ENCODE assay signal across 11 cellular contexts in genomic region chr5:105506692-105507277, GRCh38.
DNase-seq lines count a peak whose midpoint lies in the region; ATAC-seq, FAIRE-seq and TF ChIP-seq lines count a peak whose summit lies in the region.
"Had no signal": no experiment of that assay in that cellular context is flagged by ENCODE, and none has a peak within 500 bp of the region (broad histone marks: within the 10 kb centered on the region; RNA-seq: fewer than 3 reads in every experiment).

No MANE protein-coding gene starts in this region.

- H3K79me2 ChIP-seq in DOHH2 (ENCODE audit: control insufficient read depth, low read length), result no peaks in the 10 kb centered on the region
- no peaks in the 10 kb centered on the region for H3K79me2 ChIP-seq in astrocyte (ENCODE audit: insufficient read depth, low read length)

- POLR2A ChIA-PET in GM10248 (lab: Yijun Ruan, JAX), result no interaction called here

- H3K4me3 Mint-ChIP-seq in astrocyte (ENCODE audit: unreplicated experiment), result no peak overlapping the region
- H3K4me3 Mint-ChIP-seq: activated naive CD8-positive, alpha-beta T cell had no signal

- H3K4me2 ChIP-seq in DOHH2 (ENCODE audit: low read length), result no peak overlapping the region
- no peak overlapping the region for H3K4me2 ChIP-seq in astrocyte (ENCODE audit: low read length)

- H3K36me3 ChIP-seq in DOHH2 (ENCODE audit: control insufficient read depth, low read length) (no peaks in the 10 kb centered on the region), astrocyte (ENCODE audit: insufficient read depth, low read length) (no peaks in the 10 kb centered on the region), lower lobe of right lung (no peaks in the 10 kb centered on the region)
- H3K36me3 ChIP-seq: SJSA1 had no signal

- H3K9me2 ChIP-seq in DOHH2 (replicated peaks; ENCODE audit: control insufficient read depth, low read length), result no peaks in the 10 kb centered on the region

- H3K27ac ChIP-seq in DOHH2 (ENCODE audit: low read depth, low read length) (no peak overlapping the region), astrocyte (ENCODE audit: low read depth, low read length) (no peak overlapping the region), lower lobe of right lung (no peak overlapping the region)
- H3K27ac ChIP-seq: SJSA1 had no signal

- no peaks in the 10 kb centered on the region for H3K36me3 Mint-ChIP-seq in astrocyte (ENCODE audit: low read depth, unreplicated experiment)
- H3K36me3 Mint-ChIP-seq: activated naive CD8-positive, alpha-beta T cell had no signal

- TF ChIP-seq CTCF in DOHH2 (IDR thresholded peaks at IDR 0.05; ENCODE audit: low read depth, low read length, poor library complexity, severe bottlenecking), result peak; percentile 27
- TF ChIP-seq CTCF in astrocyte (IDR thresholded peaks at IDR 0.05; ENCODE audit: insufficient read depth, low read depth, low read length), result peak; percentile 30
- peak; percentile 13 for TF ChIP-seq CTCF in lower lobe of right lung (IDR thresholded peaks at IDR 0.05)
- no peak for TF ChIP-seq CTCF in GM10248 (IDR thresholded peaks at IDR 0.05; ENCODE audit: control extremely low read depth, extremely low read depth, low read depth, missing control alignments)

- H3K4me3 ChIP-seq in DOHH2 (ENCODE audit: low read length) (no peak overlapping the region), astrocyte (ENCODE audit: insufficient read depth, low read depth, low read length) (no peak overlapping the region), lower lobe of right lung (no peak overlapping the region)
- H3K4me3 ChIP-seq: SJSA1 had no signal

- no peaks in the 10 kb centered on the region for H3K9me3 Mint-ChIP-seq in astrocyte (ENCODE audit: unreplicated experiment)

- peak overlapping the region; percentile 6 for H2AFZ ChIP-seq in astrocyte (ENCODE audit: low read depth, low read length)

- H3F3A ChIP-seq in DOHH2 (ENCODE audit: control insufficient read depth, insufficient read depth), result no peaks in the 10 kb centered on the region

- no peak overlapping the region for H3K9ac ChIP-seq in astrocyte (ENCODE audit: low read length)

- H3K27me3 Mint-ChIP-seq in astrocyte (ENCODE audit: low read depth, unreplicated experiment), result no peaks in the 10 kb centered on the region
- H3K27me3 Mint-ChIP-seq: activated naive CD8-positive, alpha-beta T cell had no signal

- H3K9me3 ChIP-seq in DOHH2 (ENCODE audit: control insufficient read depth, insufficient read depth, low read length) (no peaks in the 10 kb centered on the region), astrocyte (ENCODE audit: insufficient read depth, low read depth, low read length) (no peaks in the 10 kb centered on the region), lower lobe of right lung (no peaks in the 10 kb centered on the region)
- H3K9me3 ChIP-seq: SJSA1 had no signal

- CTCF ChIA-PET in GM10248 (lab: Yijun Ruan, JAX), result interaction anchor here (1.1 kb wide), 1 partner anchor 10 kb away, joined by 3 read pairs; no protein-coding TSS in a partner anchor

- no peaks in the 10 kb centered on the region for H4K20me1 ChIP-seq in DOHH2 (ENCODE audit: control insufficient read depth, insufficient read depth, low read depth, low read length)
- H4K20me1 ChIP-seq in astrocyte (ENCODE audit: insufficient read depth, low read length), result no peaks in the 10 kb centered on the region

- no peaks in the 10 kb centered on the region for H3K27me3 ChIP-seq in DOHH2 (ENCODE audit: control insufficient read depth, low read length)
- no peaks in the 10 kb centered on the region for H3K27me3 ChIP-seq in astrocyte (ENCODE audit: insufficient read depth, low read length)
- no peaks in the 10 kb centered on the region for H3K27me3 ChIP-seq in lower lobe of right lung (ENCODE audit: low read depth)
- H3K27me3 ChIP-seq: SJSA1 had no signal

- peaks cover 2% of the 10 kb centered on the region for H3K4me1 Mint-ChIP-seq in astrocyte (ENCODE audit: low read depth, unreplicated experiment)

- intact Hi-C loops in lower lobe of right lung (cut with DNase I), result no loop called here

- no peaks in the 10 kb centered on the region for H3K4me1 ChIP-seq in DOHH2 (ENCODE audit: control insufficient read depth, low read length)
- no peaks in the 10 kb centered on the region for H3K4me1 ChIP-seq in astrocyte (ENCODE audit: insufficient read depth, low read length)
- H3K4me1 ChIP-seq in lower lobe of right lung, result no peaks in the 10 kb centered on the region
- H3K4me1 ChIP-seq: SJSA1 had no signal

- in situ Hi-C loops in KBM-7 (cut with MboI; ENCODE audit: low pct_unique_long_range_greater_than_20kb, low sequenced_read_pairs), result no loop called here

- no peak overlapping the region for H3K27ac Mint-ChIP-seq in astrocyte (ENCODE audit: unreplicated experiment)
- H3K27ac Mint-ChIP-seq: activated naive CD8-positive, alpha-beta T cell had no signal

- FAIRE-seq in astrocyte (lab: Jason Lieb, UNC), result no peak
- FAIRE-seq: GM12892 had no signal

- ATAC-seq in lower lobe of right lung, result no peak
- no peak for ATAC-seq in HG02610 (IDR thresholded peaks at IDR 0.05; ENCODE audit: unreplicated experiment)

- peak; percentile 2 for DNase-seq in KBM-7
- DNase-seq in astrocyte (ENCODE audit: low read depth), result no peak
- DNase-seq in lower lobe of right lung, result no peak
- no peak for DNase-seq in activated CD8-positive, alpha-beta memory T cell treated with anti-CD3 and anti-CD28 coated beads, Interleukin-2, amount 50 U/mL, for 48 hours
- no peak for DNase-seq in GM10248 (ENCODE audit: extremely low spot score)
- DNase-seq in activated CD4-positive, CD25-positive, alpha-beta regulatory T cell (lab: John Stamatoyannopoulos, UW), result no peak
